Comparison of ENCODE assay signal across 8 cellular contexts in the genomic region with DNA sequence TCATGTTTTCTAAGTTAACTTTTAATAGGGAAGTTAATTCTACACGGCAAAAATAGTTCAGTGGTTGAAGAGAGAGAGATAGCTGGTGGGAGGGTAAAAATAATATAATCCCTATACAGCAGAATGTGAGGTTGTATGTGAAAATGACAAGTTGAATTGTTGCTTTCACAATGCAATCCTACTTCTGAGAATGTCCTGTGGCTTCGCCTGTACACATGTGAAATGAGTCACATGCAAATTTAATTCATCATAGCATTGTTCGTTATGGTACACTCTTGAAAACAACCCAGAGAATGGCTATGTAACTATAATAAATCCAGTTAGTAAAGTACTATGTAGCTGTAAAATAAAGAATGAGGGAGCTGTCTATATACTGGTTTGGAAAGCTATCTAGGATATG. TPM values are rescaled to one million over a fixed set of nuclear protein-coding genes. Genes with fewer than 3 reads are reported as not detected.
DNase-seq lines count a peak whose midpoint lies in the region; ATAC-seq, FAIRE-seq and TF ChIP-seq lines count a peak whose summit lies in the region.

No MANE protein-coding gene starts in this region.

- POLR2A ChIA-PET in HEK293T (lab: Yijun Ruan, JAX) = interaction anchor here (0.8 to 3.0 kb wide), 3 partner anchors 46 to 129 kb away, joined by 3 to 8 read pairs (median 3); partner anchors contain the start of gene HINT3

- peak; percentile 70 for FAIRE-seq in GM12891 (lab: Jason Lieb, UNC)

- H3K9me3 ChIP-seq in heart right ventricle = no peaks in the 10 kb centered on the region

- CTCF ChIA-PET in HEK293T (lab: Yijun Ruan, JAX) = interaction anchor here (0.9 to 2.1 kb wide), 4 partner anchors 46 to 1379 kb away, joined by 3 to 12 read pairs (median 5); partner anchors contain the start of gene HINT3

- TF ChIP-seq CTCF in epithelial cell of esophagus (IDR thresholded peaks at IDR 0.05; ENCODE audit: insufficient read depth, low read depth, low read length, missing control alignments) (no peak), heart right ventricle (IDR thresholded peaks at IDR 0.05) (no peak)

- TF ChIP-seq POLR2A in GM12891 (IDR thresholded peaks at IDR 0.05; ENCODE audit: low read depth, low read length) = no peak

- H3K4me3 ChIP-seq in epithelial cell of esophagus (ENCODE audit: low read length) (no peak overlapping the region), heart right ventricle (no peak overlapping the region)

- intact Hi-C loops in heart right ventricle (cut with DNase I) = no loop called here

- WGBS in heart right ventricle, 2 donors = 80 to 85% methylated on average over 3 of the region's 3 CpGs

- H3K27me3 ChIP-seq in heart right ventricle = no peaks in the 10 kb centered on the region

- ATAC-seq in GM21423 (IDR thresholded peaks at IDR 0.05; ENCODE audit: unreplicated experiment) (peak; percentile 99), HG03520 (IDR thresholded peaks at IDR 0.05; ENCODE audit: unreplicated experiment) (peak; percentile 99), heart right ventricle (no peak)

- peak overlapping the region in 1 of 10 donors; percentile 2 for H3K27ac ChIP-seq in heart right ventricle

- H3K4me1 ChIP-seq in heart right ventricle = peaks cover 0 to 27% (median 0%) of the 10 kb centered on the region in 9 donors

- DNase-seq in GM12891 (ENCODE audit: insufficient read length, low spot score) (no peak), epithelial cell of esophagus (ENCODE audit: low read depth) (peak; percentile 79), KG1 (lab: John Stamatoyannopoulos, UW) (no peak), heart right ventricle (no peak), RKO (ENCODE audit: low spot score) (no peak), HEK293T (ENCODE audit: extremely low spot score) (no peak)

- H3K36me3 ChIP-seq in heart right ventricle = peaks cover 0 to 67% (median under 1%) of the 10 kb centered on the region in 9 donors

TF ChIP-seq in GM12891, 5 proteins besides CTCF, POLR2A, EP300 and RAD21:
- TF ChIP-seq POU2F2 (IDR thresholded peaks at IDR 0.05; ENCODE audit: low read depth, low read length) (peak; percentile 92), SPI1 (IDR thresholded peaks at IDR 0.05; ENCODE audit: low read depth, low read length) (no peak), POLR2AphosphoS5 (IDR thresholded peaks at IDR 0.05; ENCODE audit: low read depth, low read length) (no peak), TAF1 (IDR thresholded peaks at IDR 0.05; ENCODE audit: low read depth, low read length) (no peak)
TF ChIP-seq in GM12891: peak in this region for 1.

TF ChIP-seq in HEK293T, 16 proteins besides CTCF, POLR2A, EP300 and RAD21:
- TF ChIP-seq NFRKB (IDR thresholded peaks at IDR 0.05) = no peak
- no peak for TF ChIP-seq FOXK2 (IDR thresholded peaks at IDR 0.05)
- no peak for TF ChIP-seq BHLHE40 (IDR thresholded peaks at IDR 0.05; ENCODE audit: borderline replicate concordance)
- TF ChIP-seq ZNF384 (IDR thresholded peaks at IDR 0.05) = no peak
- TF ChIP-seq, protein P1, sequence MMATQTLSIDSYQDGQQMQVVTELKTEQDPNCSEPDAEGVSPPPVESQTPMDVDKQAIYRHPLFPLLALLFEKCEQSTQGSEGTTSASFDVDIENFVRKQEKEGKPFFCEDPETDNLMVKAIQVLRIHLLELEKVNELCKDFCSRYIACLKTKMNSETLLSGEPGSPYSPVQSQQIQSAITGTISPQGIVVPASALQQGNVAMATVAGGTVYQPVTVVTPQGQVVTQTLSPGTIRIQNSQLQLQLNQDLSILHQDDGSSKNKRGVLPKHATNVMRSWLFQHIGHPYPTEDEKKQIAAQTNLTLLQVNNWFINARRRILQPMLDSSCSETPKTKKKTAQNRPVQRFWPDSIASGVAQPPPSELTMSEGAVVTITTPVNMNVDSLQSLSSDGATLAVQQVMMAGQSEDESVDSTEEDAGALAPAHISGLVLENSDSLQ (IDR thresholded peaks at IDR 0.05) = no peak
- no peak for TF ChIP-seq LEF1 (IDR thresholded peaks at IDR 0.05; ENCODE audit: borderline replicate concordance)
- no peak for TF ChIP-seq FOXA1 (IDR thresholded peaks at IDR 0.05)
- no peak for TF ChIP-seq SUZ12 (IDR thresholded peaks at IDR 0.05)
- no peak for TF ChIP-seq ELF4 (IDR thresholded peaks at IDR 0.05)
- TF ChIP-seq FOXM1 (IDR thresholded peaks at IDR 0.05; ENCODE audit: borderline replicate concordance) = no peak
- no peak for TF ChIP-seq HDGF (IDR thresholded peaks at IDR 0.05; ENCODE audit: borderline replicate concordance)
- TF ChIP-seq TARDBP (IDR thresholded peaks at IDR 0.05) = no peak
- TF ChIP-seq CTBP1 (IDR thresholded peaks at IDR 0.05; ENCODE audit: borderline replicate concordance) = no peak
- TF ChIP-seq L3MBTL2 (conservative IDR thresholded peaks at IDR 0.05) = no peak
- TF ChIP-seq SP1 (IDR thresholded peaks at IDR 0.05) = no peak
- TF ChIP-seq ARNT (IDR thresholded peaks at IDR 0.05) = no peak

RNA-seq across cellular contexts. Expression of gene HINT3, which starts 46.1 kb away (rescaled TPM):
- polyA plus RNA-seq in GM12891 (2012; ENCODE audit: low read depth, missing spikeins) = 5.9 TPM
- 10 to 100 TPM; 29.8 to 41.6 (median 33.8) TPM for total RNA-seq in heart right ventricle
- 10 to 100 TPM in 1 of 2 donors, 1 to 10 TPM in 1; 6.2 to 11.7 TPM for polyA plus RNA-seq in heart right ventricle

Comparison
In these comparisons a context has a peak if more than half of its experiments do, and no peak if none do; other contexts are left out.
1. ATAC-seq: peak in GM21423 (single experiment) and HG03520 (single experiment); none in heart right ventricle (0 of 8).